ENCODE assay signal across 9 cellular contexts in the genomic region with DNA sequence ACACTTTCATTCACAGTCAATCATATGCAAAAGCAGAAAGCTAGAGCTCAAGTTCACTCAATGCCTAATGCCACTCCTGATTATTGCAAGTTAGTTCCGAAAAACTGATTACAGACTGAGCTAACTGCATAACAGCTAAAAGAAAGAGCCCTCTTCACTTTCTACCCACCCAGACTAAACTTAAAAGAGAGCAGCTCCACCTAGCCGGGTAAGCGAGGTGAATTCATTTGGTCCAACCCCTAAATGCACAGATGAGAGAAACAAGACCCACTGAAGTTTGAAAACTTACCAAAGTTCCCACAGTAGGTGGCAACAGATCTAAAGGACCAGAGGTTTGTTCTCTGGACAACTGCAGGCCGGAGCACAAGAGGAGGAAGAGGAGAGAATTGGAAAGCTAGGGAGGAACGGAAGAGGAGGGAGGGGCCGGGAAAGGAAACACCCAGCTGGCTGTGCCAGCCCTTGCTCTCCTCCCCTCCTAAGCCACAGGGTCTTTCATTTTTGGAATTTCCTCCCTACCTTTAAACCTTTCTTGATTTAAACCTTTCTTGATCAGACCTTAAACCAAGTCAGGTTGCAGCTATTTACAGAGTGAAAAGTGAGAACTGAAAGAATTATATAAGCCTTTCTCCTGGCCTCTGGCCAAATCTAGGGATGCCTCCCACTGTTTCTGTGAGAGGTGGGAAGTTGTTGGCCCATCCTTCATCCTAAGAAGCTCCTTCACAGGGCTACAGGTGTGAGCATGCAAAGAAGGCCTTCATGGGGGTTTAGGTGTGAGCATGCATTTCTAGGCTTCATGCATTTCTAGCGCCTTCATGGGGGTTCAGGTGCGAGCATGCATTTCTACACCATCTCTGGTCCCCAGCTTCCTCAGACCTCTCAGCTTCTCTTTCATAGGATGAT.
DNase-seq lines count a peak whose midpoint lies in the region; ATAC-seq and TF ChIP-seq lines count a peak whose summit lies in the region.
"Had no signal": no experiment of that assay in that cellular context is flagged by ENCODE, and none has a peak within 500 bp of the region (broad histone marks: within the 10 kb centered on the region; RNA-seq: fewer than 3 reads in every experiment).

No MANE protein-coding gene starts in this region.

- H3K9me3 ChIP-seq in A673 (ENCODE audit: low read depth, low read length, poor library complexity, severe bottlenecking): no peaks in the 10 kb centered on the region
- H3K9me3 ChIP-seq in mesodermal cell (ENCODE audit: control insufficient read depth, low read length): no peaks in the 10 kb centered on the region
- H3K9me3 ChIP-seq: testis had no signal

- H3K36me3 ChIP-seq in A673 (ENCODE audit: insufficient read depth, low read length, poor library complexity, severe bottlenecking) (no peaks in the 10 kb centered on the region), mesodermal cell (ENCODE audit: control insufficient read depth, insufficient read depth, low read length) (peaks cover 17% of the 10 kb centered on the region), H7 (replicated peaks; ENCODE audit: control insufficient read depth, insufficient read depth, low read length) (no peaks in the 10 kb centered on the region)

- WGBS in mesodermal cell (ENCODE audit: insufficient coverage in 2 of 2), 2 experiments: 58 to 61% methylated on average over 2 to 3 of the region's 8 CpGs

- DNase-seq in A673 (ENCODE audit: low spot score) (peak; percentile 1), LoVo (ENCODE audit: low spot score) (peak; percentile 21), dorsolateral prefrontal cortex (no peak), erythroblast (lab: John Stamatoyannopoulos, UW) (no peak), H7 (no peak), NCI-H1417 treated with DMSO at 0.1 percent for 48 hours (lab: John Stamatoyannopoulos, UW) (no peak)
- DNase-seq: testis had no signal

- POLR2A ChIA-PET in A673 (lab: Charles Lee; ENCODE audit: low non-redundant PET): no interaction called here

- CTCF ChIA-PET in A673 (lab: Charles Lee): no interaction called here

- no peak for ATAC-seq in GM18511 (IDR thresholded peaks at IDR 0.05; ENCODE audit: unreplicated experiment)

- H3K27ac ChIP-seq in A673 (ENCODE audit: low read depth, low read length, poor library complexity, severe bottlenecking) (no peak overlapping the region), dorsolateral prefrontal cortex (peak overlapping the region in 31 of 59 donors; percentile 0 to 73 (median 35)), mesodermal cell (ENCODE audit: low read depth, low read length, severe bottlenecking) (peak overlapping the region; percentile 56)
- H3K27ac ChIP-seq: testis had no signal

- H3K27me3 ChIP-seq in A673 (replicated peaks; ENCODE audit: insufficient read depth, low read depth, low read length, poor library complexity) (no peaks in the 10 kb centered on the region), dorsolateral prefrontal cortex (no peaks in the 10 kb centered on the region), H7 (ENCODE audit: control insufficient read depth, insufficient read depth, low read length) (no peaks in the 10 kb centered on the region)
- H3K27me3 ChIP-seq: testis had no signal

- TF ChIP-seq POLR2A in erythroblast (IDR thresholded peaks at IDR 0.05; ENCODE audit: low read length): no peak

- intact Hi-C loops in A673 (cut with micrococcal nuclease; ENCODE audit: unreplicated experiment): no loop called here
- intact Hi-C loops in dorsolateral prefrontal cortex (cut with DNase I): no loop called here

- no TSS peak for BruUV-seq in A673 (replicated peaks; lab: Mats Ljungman, UMichigan)

- H3K4me1 ChIP-seq in A673 (ENCODE audit: insufficient read depth, low read length, poor library complexity, severe bottlenecking) (no peaks in the 10 kb centered on the region), mesodermal cell (ENCODE audit: control insufficient read depth, insufficient read depth, low read length, poor library complexity, severe bottlenecking) (peaks cover 53% of the 10 kb centered on the region)
- H3K4me1 ChIP-seq: testis had no signal

- H3K4me3 ChIP-seq in A673 (ENCODE audit: low read depth, low read length, poor library complexity, severe bottlenecking): no peak overlapping the region
- H3K4me3 ChIP-seq in dorsolateral prefrontal cortex: peak overlapping the region in 6 of 59 donors; percentile 12 to 35 (median 19)
- peak overlapping the region; percentile 24 for H3K4me3 ChIP-seq in mesodermal cell (ENCODE audit: extremely low read depth, insufficient read depth, low read length, poor library complexity, severe bottlenecking)
- no peak overlapping the region for H3K4me3 ChIP-seq in H7 (ENCODE audit: insufficient read depth, low read depth, low read length)
- H3K4me3 ChIP-seq: testis had no signal

- no peak for TF ChIP-seq CTCF in A673 (conservative IDR thresholded peaks at IDR 0.05; ENCODE audit: low read depth, low read length)
- no peak for TF ChIP-seq CTCF in dorsolateral prefrontal cortex (IDR thresholded peaks at IDR 0.05 in 54 of 56, conservative IDR thresholded peaks at IDR 0.05 in 2 of 56; ENCODE audit: low read depth in 1 of 56, partially characterized antibody in 56 of 56)

Comparison
In these comparisons a context has a peak if more than half of its experiments do, and no peak if none do; other contexts are left out.
1. DNase-seq: peak in A673 (single experiment) and LoVo (single experiment); none in dorsolateral prefrontal cortex (0 of 10), erythroblast (0 of 2), H7 (single experiment) and NCI-H1417 treated with DMSO at 0.1 percent for 48 hours (single experiment).